Comparison of ENCODE assay signal across 8 cellular contexts in genomic region chr1:26602378-26602959, GRCh38.
DNase-seq lines count a peak whose midpoint lies in the region; ATAC-seq and TF ChIP-seq lines count a peak whose summit lies in the region.

No MANE protein-coding gene starts in this region.

- DNase-seq in stimulated activated naive CD4-positive, alpha-beta T cell (lab: John Stamatoyannopoulos, UW): peak in 5 of 6 experiments; percentile 17 to 68 (median 35)
- no peak for DNase-seq in stimulated activated naive CD4-positive, alpha-beta T cell treated with Interleukin-2 at 50 U/mL for 16 hours (lab: John Stamatoyannopoulos, UW)
- DNase-seq in NAMALWA (ENCODE audit: low spot score) (peak; percentile 88), SHP77 treated with DMSO at 0.1 percent for 48 hours (lab: John Stamatoyannopoulos, UW) (peak; percentile 50), dorsolateral prefrontal cortex (peak in 2 of 10 donors; percentile 31 to 42), mesothelial cell of epicardium (ENCODE audit: low spot score in 2 of 2, unreplicated experiment in 2 of 2) (no peak)

- peak overlapping the region in 2 of 59 donors; percentile 4 to 5 for H3K27ac ChIP-seq in dorsolateral prefrontal cortex

- H3K9me3 Mint-ChIP-seq in mesothelial cell of epicardium: no peaks in the 10 kb centered on the region

- no peaks in the 10 kb centered on the region for H3K27me3 Mint-ChIP-seq in mesothelial cell of epicardium (ENCODE audit: low read depth)

- no peak overlapping the region for H3K27ac Mint-ChIP-seq in mesothelial cell of epicardium

- H3K4me3 ChIP-seq in dorsolateral prefrontal cortex: peak overlapping the region in 3 of 59 donors; percentile 0 to 39 (median 34)

- no peaks in the 10 kb centered on the region for H3K27me3 ChIP-seq in dorsolateral prefrontal cortex

- peaks cover 21% of the 10 kb centered on the region for H3K4me1 Mint-ChIP-seq in mesothelial cell of epicardium

- no peaks in the 10 kb centered on the region for H3K36me3 Mint-ChIP-seq in mesothelial cell of epicardium

- TF ChIP-seq CTCF in dorsolateral prefrontal cortex (IDR thresholded peaks at IDR 0.05 in 54 of 56, conservative IDR thresholded peaks at IDR 0.05 in 2 of 56; ENCODE audit: low read depth in 1 of 56, partially characterized antibody in 56 of 56) (peak; percentile 82 to 99 (median 94)), mesothelial cell of epicardium (IDR thresholded peaks at IDR 0.05; ENCODE audit: unreplicated experiment) (peak; percentile 73)

- intact Hi-C loops in dorsolateral prefrontal cortex (cut with DNase I): loop anchor here (2.0 to 5.0 kb wide), 4 partner anchors 90 to 276 kb away; no protein-coding TSS in a partner anchor

- ATAC-seq in HG02623 (IDR thresholded peaks at IDR 0.05; ENCODE audit: unreplicated experiment) (no peak), GM19035 (IDR thresholded peaks at IDR 0.05; ENCODE audit: unreplicated experiment) (no peak)

- no peak overlapping the region for H3K4me3 Mint-ChIP-seq in mesothelial cell of epicardium

Comparison
In these comparisons a context has a peak if more than half of its experiments do, and no peak if none do; other contexts are left out.
1. DNase-seq: peak in stimulated activated naive CD4-positive, alpha-beta T cell (5 of 6), NAMALWA (single experiment) and SHP77 treated with DMSO at 0.1 percent for 48 hours (single experiment); none in stimulated activated naive CD4-positive, alpha-beta T cell treated with Interleukin-2 at 50 U/mL for 16 hours (single experiment) and mesothelial cell of epicardium (0 of 2).